Comparison of ENCODE assay signal across 8 cellular contexts in genomic region chr12:7994731-7995205, GRCh38. TPM values are rescaled to one million over a fixed set of nuclear protein-coding genes. Genes with fewer than 3 reads are reported as not detected.
A peak's percentile ranks its signal among the peaks of the same experiment; 100 is the strongest.
DNase-seq lines count a peak whose midpoint lies in the region; ATAC-seq and TF ChIP-seq lines count a peak whose summit lies in the region.

No MANE protein-coding gene starts in this region.

- H3K4me3 Mint-ChIP-seq in activated T-helper 1 cell treated with anti-CD3 and anti-CD28 coated beads, Interleukin-12 subunit alpha, Interleukin-12 subunit beta, Interleukin-2, Interleukin-4 antibody, amounts not matched to agents 30 ng/mL and 10 ng/mL and 1 ng/mL, durations not matched to agents 14 hours and 24 hours and 36 hours = no peak overlapping the region

- H3K36me3 Mint-ChIP-seq in activated T-helper 1 cell treated with anti-CD3 and anti-CD28 coated beads, Interleukin-12 subunit alpha, Interleukin-12 subunit beta, Interleukin-2, Interleukin-4 antibody, amounts not matched to agents 30 ng/mL and 10 ng/mL and 1 ng/mL, durations not matched to agents 14 hours and 24 hours and 36 hours (ENCODE audit: low read depth) = peaks cover 2% of the 10 kb centered on the region

- no peak for TF ChIP-seq CTCF in AG10803 (conservative IDR thresholded peaks at IDR 0.05; ENCODE audit: low read length)

- no peak for ATAC-seq in GM21447 (IDR thresholded peaks at IDR 0.05; ENCODE audit: unreplicated experiment)
- no peak for ATAC-seq in HG02588 (IDR thresholded peaks at IDR 0.05; ENCODE audit: unreplicated experiment)

- H3K4me1 Mint-ChIP-seq in activated T-helper 1 cell treated with anti-CD3 and anti-CD28 coated beads, Interleukin-12 subunit alpha, Interleukin-12 subunit beta, Interleukin-2, Interleukin-4 antibody, amounts not matched to agents 30 ng/mL and 10 ng/mL and 1 ng/mL, durations not matched to agents 14 hours and 24 hours and 36 hours (ENCODE audit: low read depth) = peaks cover 27% of the 10 kb centered on the region

- peak overlapping the region; percentile 32 for H3K4me3 ChIP-seq in AG10803 (ENCODE audit: low read length)

- H3K27ac Mint-ChIP-seq in activated T-helper 1 cell treated with anti-CD3 and anti-CD28 coated beads, Interleukin-12 subunit alpha, Interleukin-12 subunit beta, Interleukin-2, Interleukin-4 antibody, amounts not matched to agents 30 ng/mL and 10 ng/mL and 1 ng/mL, durations not matched to agents 14 hours and 24 hours and 36 hours = peak overlapping the region; percentile 49

- intact Hi-C loops in activated T-helper 1 cell treated with anti-CD3 and anti-CD28 coated beads, Interleukin-12 subunit alpha, Interleukin-12 subunit beta, Interleukin-2, Interleukin-4 antibody, amounts not matched to agents 30 ng/mL and 10 ng/mL and 1 ng/mL, durations not matched to agents 14 hours and 24 hours and 36 hours (cut with micrococcal nuclease) = loop anchor here (1.0 to 10.0 kb wide), 6 partner anchors 23 to 350 kb away; no protein-coding TSS in a partner anchor

- DNase-seq in AG10803 (ENCODE audit: low read depth) = peak; percentile 95
- DNase-seq in H4 (ENCODE audit: low spot score) = peak; percentile 79
- no peak for DNase-seq in activated T-helper 1 cell treated with anti-CD3 and anti-CD28 coated beads, Interleukin-12 subunit alpha, Interleukin-12 subunit beta, Interleukin-2, Interleukin-4 antibody, amounts not matched to agents 30 ng/mL and 10 ng/mL and 1 ng/mL, durations not matched to agents 14 hours and 24 hours and 36 hours (ENCODE audit: low spot score)
- peak; percentile 58 for DNase-seq in kidney tubule cell (ENCODE audit: low spot score)
- no peak for DNase-seq in OCI-M1 (lab: John Stamatoyannopoulos, UW)
- DNase-seq in DMS53 (lab: John Stamatoyannopoulos, UW) = no peak

- peaks cover 9% of the 10 kb centered on the region for H3K9me3 Mint-ChIP-seq in activated T-helper 1 cell treated with anti-CD3 and anti-CD28 coated beads, Interleukin-12 subunit alpha, Interleukin-12 subunit beta, Interleukin-2, Interleukin-4 antibody, amounts not matched to agents 30 ng/mL and 10 ng/mL and 1 ng/mL, durations not matched to agents 14 hours and 24 hours and 36 hours

- no peaks in the 10 kb centered on the region for H3K27me3 Mint-ChIP-seq in activated T-helper 1 cell treated with anti-CD3 and anti-CD28 coated beads, Interleukin-12 subunit alpha, Interleukin-12 subunit beta, Interleukin-2, Interleukin-4 antibody, amounts not matched to agents 30 ng/mL and 10 ng/mL and 1 ng/mL, durations not matched to agents 14 hours and 24 hours and 36 hours (ENCODE audit: insufficient read depth)

RNA-seq across cellular contexts. Expression of gene FOXJ2, which starts 37.7 kb away (rescaled TPM):
- total RNA-seq in H4 (2014; rRNA removed; shearing (Covaris generic)) = 5.9 and 6.2 TPM in 2 replicates
- total RNA-seq in activated T-helper 1 cell treated with anti-CD3 and anti-CD28 coated beads, Interleukin-12 subunit alpha, Interleukin-12 subunit beta, Interleukin-2, Interleukin-4 antibody, amounts not matched to agents 30 ng/mL and 10 ng/mL and 1 ng/mL, durations not matched to agents 14 hours and 24 hours and 36 hours = 19.9 and 20.7 TPM in 2 replicates

RNA-seq across cellular contexts. Expression of gene SLC2A3, which starts 58.8 kb away (rescaled TPM):
- 42.8 and 51.9 TPM in 2 replicates for total RNA-seq in H4 (2014; rRNA removed; shearing (Covaris generic))
- 226 and 234 TPM in 2 replicates for total RNA-seq in activated T-helper 1 cell treated with anti-CD3 and anti-CD28 coated beads, Interleukin-12 subunit alpha, Interleukin-12 subunit beta, Interleukin-2, Interleukin-4 antibody, amounts not matched to agents 30 ng/mL and 10 ng/mL and 1 ng/mL, durations not matched to agents 14 hours and 24 hours and 36 hours

Comparison
In these comparisons a context has a peak if more than half of its experiments do, and no peak if none do; other contexts are left out.
1. DNase-seq: peak in AG10803 (single experiment), H4 (single experiment) and kidney tubule cell (single experiment); none in activated T-helper 1 cell treated with anti-CD3 and anti-CD28 coated beads, Interleukin-12 subunit alpha, Interleukin-12 subunit beta, Interleukin-2, Interleukin-4 antibody, amounts not matched to agents 30 ng/mL and 10 ng/mL and 1 ng/mL, durations not matched to agents 14 hours and 24 hours and 36 hours (single experiment), OCI-M1 (single experiment) and DMS53 (single experiment).